ENCODE assay signal across 9 cellular contexts in the genomic region with DNA sequence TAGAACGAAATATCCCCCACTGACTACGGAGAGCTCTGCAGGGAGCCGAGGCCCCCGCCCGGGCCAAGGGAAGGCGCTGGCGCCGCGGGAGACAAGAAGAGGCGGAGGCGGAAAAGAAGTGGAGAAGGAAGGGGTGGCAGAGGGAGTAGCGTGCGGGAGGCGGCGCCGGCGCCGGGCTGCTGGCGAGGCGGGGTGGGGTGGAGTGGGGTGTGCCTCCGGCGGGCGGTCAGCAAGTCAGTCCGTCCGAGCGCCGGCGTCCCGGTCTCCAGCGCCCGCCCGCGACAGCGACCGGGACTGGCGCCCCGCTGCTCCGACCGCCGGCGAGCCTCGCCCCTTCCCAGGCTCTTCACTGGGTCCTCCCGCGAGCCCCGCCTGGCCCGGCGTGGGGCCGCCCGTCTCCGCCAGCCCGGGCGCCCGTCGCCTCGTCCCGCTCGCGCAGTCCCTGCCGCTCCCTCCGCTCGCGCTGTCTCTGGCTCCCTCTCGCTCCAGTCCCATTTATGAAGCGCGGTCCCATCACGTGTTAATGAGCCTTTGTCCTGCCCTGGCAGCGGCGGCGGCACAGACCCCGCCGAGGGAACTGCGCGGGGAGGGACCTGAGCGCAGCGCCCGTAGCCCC. TPM values are rescaled to one million over a fixed set of nuclear protein-coding genes. Genes with fewer than 3 reads are reported as not detected.
DNase-seq lines count a peak whose midpoint lies in the region; ATAC-seq, FAIRE-seq and TF ChIP-seq lines count a peak whose summit lies in the region.
"Had no signal": no experiment of that assay in that cellular context is flagged by ENCODE, and none has a peak within 500 bp of the region (broad histone marks: within the 10 kb centered on the region; RNA-seq: fewer than 3 reads in every experiment).

A gene (minus strand): TSS at position 471 of the 616 bp plus-strand sequence. CDS start 21,073 bp downstream, outside the sequence.

- no peaks in the 10 kb centered on the region for H3K9me1 ChIP-seq in K562 (ENCODE audit: control insufficient read depth, insufficient read depth, low read length)

- H3K4me2 ChIP-seq in K562 (ENCODE audit: insufficient read depth, low read length), result peak within 1 kb of the TSS; percentile 1; the same call in 1 of the 2 replicates

- H3K27ac ChIP-seq in K562 (ENCODE audit: extremely low read depth, low read depth, low read length) (no peak within 1 kb of the TSS), kidney (ENCODE audit: low read depth in 2 of 2, low read length in 2 of 2) (no peak within 1 kb of the TSS)

- no peak for TF ChIP-seq POLR2A in K562 (conservative IDR thresholded peaks at IDR 0.05)

- no peak for FAIRE-seq in K562 (lab: Jason Lieb, UNC)
- FAIRE-seq in kidney (lab: Jason Lieb, UNC), result no peak
- FAIRE-seq: TTC549 had no signal

- CTCF ChIA-PET in K562 (lab: Yijun Ruan, JAX; ENCODE audit: low intra/inter-chr PET ratio), result no interaction called here

- H3K36me3 Mint-ChIP-seq in CD14-positive monocyte, result peaks cover 2 to 8% of the 10 kb centered on the region in 2 donors

- peak; percentile 41 for ATAC-seq in GM18873 (IDR thresholded peaks at IDR 0.05; ENCODE audit: low FRiP score, unreplicated experiment)
- peak; percentile 49 for ATAC-seq in HG03097 (IDR thresholded peaks at IDR 0.05; ENCODE audit: low FRiP score, unreplicated experiment)
- peak; percentile 81 for ATAC-seq in K562

- DNase-seq in CD14-positive monocyte (ENCODE audit: low spot score), result peak; percentile 46
- DNase-seq in NCI-H69 (lab: John Stamatoyannopoulos, UW), result peak; percentile 88
- peak in 3 of 4 experiments; percentile 12 to 16 (median 14) for DNase-seq in K562 (ENCODE audit: extremely low read depth in 1 of 4, low spot score in 3 of 4)
- peak; percentile 89 for DNase-seq in kidney
- peak; percentile 29 for DNase-seq in stimulated activated CD8-positive, alpha-beta memory T cell treated with anti-CD3 and anti-CD28 coated beads, Interleukin-4, amount 100 ng/mL, for 48 hours
- no peak for DNase-seq in superior temporal gyrus (ENCODE audit: extremely low spot score)

- H3K4me1 ChIP-seq in K562 (replicated peaks in 1 of 2; ENCODE audit: control insufficient read depth in 2 of 2, insufficient read depth in 2 of 2, low read length in 2 of 2), result peaks cover 0 to 22% of the 10 kb centered on the region in 2 experiments; a peak in 2 of 5 replicates
- H3K4me1 ChIP-seq in kidney (ENCODE audit: control insufficient read depth in 1 of 2, insufficient read depth in 1 of 2, low read depth in 1 of 2, low read length in 2 of 2), result peaks cover 0 to 5% of the 10 kb centered on the region in 2 donors

- H3K27me3 ChIP-seq in K562 (ENCODE audit: control insufficient read depth in 2 of 2, insufficient read depth in 2 of 2, low read length in 2 of 2), result peaks cover 8 to 32% of the 10 kb centered on the region in 2 experiments; a peak in 4 of 5 replicates

- BruUV-seq in K562 (replicated peaks; lab: Mats Ljungman, UMichigan), result no TSS peak

- H3K9ac ChIP-seq in K562 (ENCODE audit: insufficient read depth in 1 of 2, low read depth in 2 of 2, low read length in 2 of 2) (no peak within 1 kb of the TSS; a peak in 1 of 4 replicates), kidney (ENCODE audit: low read length in 2 of 2) (no peak within 1 kb of the TSS)

- H3K36me3 ChIP-seq in K562 (ENCODE audit: control insufficient read depth, insufficient read depth, low read length) (no peaks in the 10 kb centered on the region), kidney (ENCODE audit: control insufficient read depth in 1 of 2, insufficient read depth in 2 of 2, low read length in 2 of 2) (no peaks in the 10 kb centered on the region)

- peak within 1 kb of the TSS in 1 of 7 donors; percentile 25 for H3K27ac Mint-ChIP-seq in CD14-positive monocyte

- TF ChIP-seq CTCF in CD14-positive monocyte (IDR thresholded peaks at IDR 0.05) (no peak), K562 (IDR thresholded peaks at IDR 0.05 in 2 of 3, conservative IDR thresholded peaks at IDR 0.05 in 1 of 3; ENCODE audit: insufficient read depth in 2 of 3, low read depth in 1 of 3, low read length in 3 of 3) (no peak), kidney (IDR thresholded peaks at IDR 0.05; ENCODE audit: borderline replicate concordance, extremely low read depth, insufficient read depth) (no peak)

- H3K4me3 Mint-ChIP-seq in CD14-positive monocyte, result peak within 1 kb of the TSS; percentile 75 to 94

- no peak for TF ChIP-seq RAD21 in K562 (CRISPR knock-in tag; conservative IDR thresholded peaks at IDR 0.05 in 1 of 2, IDR thresholded peaks at IDR 0.05 in 1 of 2)

- H3K4me1 Mint-ChIP-seq in CD14-positive monocyte, result peaks cover 14% of the 10 kb centered on the region

- no peak within 1 kb of the TSS for H2AFZ ChIP-seq in K562 (ENCODE audit: low read depth, low read length)

- H3K9me3 Mint-ChIP-seq in CD14-positive monocyte, result peaks cover 0 to 15% (median 7%) of the 10 kb centered on the region in 7 donors

- H3K9me3 ChIP-seq in K562 (replicated peaks; ENCODE audit: control insufficient read depth, insufficient read depth, low read depth, low read length) (no peaks in the 10 kb centered on the region), kidney (ENCODE audit: control insufficient read depth in 1 of 2, low read length in 2 of 2) (peaks cover 0 to 2% of the 10 kb centered on the region in 2 donors)

- 0 out of 2 replicates have a peak within 1 kb of the TSS, but pooled peaks have one; percentile 3 for H3K4me3 ChIP-seq in K562
- H3K4me3 ChIP-seq in kidney (ENCODE audit: low read length in 2 of 2), result peak within 1 kb of the TSS; percentile 29 to 57

- POLR2A ChIA-PET in K562 (lab: Yijun Ruan, JAX), result no interaction called here

- no peaks in the 10 kb centered on the region for H3K79me2 ChIP-seq in K562 (ENCODE audit: control insufficient read depth, insufficient read depth, low read length)

- in situ Hi-C loops in K562 (cut with MboI), result no loop called here

- TF ChIP-seq EP300 in K562 (IDR thresholded peaks at IDR 0.05; ENCODE audit: low read length), result no peak

- intact Hi-C loops in CD14-positive monocyte (cut with micrococcal nuclease) (no loop called here), K562 (cut with micrococcal nuclease) (no loop called here), kidney (cut with DNase I) (no loop called here)

- no peaks in the 10 kb centered on the region; the same call in 1 of the 2 replicates for H4K20me1 ChIP-seq in K562 (replicated peaks; ENCODE audit: control insufficient read depth, insufficient read depth, low read length)

- WGBS in K562 (ENCODE audit: insufficient coverage, low coverage, missing lambda C conversion rate), result 17% methylated on average over 42 of the region's 76 CpGs

- peaks cover 76 to 80% (median 77%) of the 10 kb centered on the region in 3 donors for H3K27me3 Mint-ChIP-seq in CD14-positive monocyte (ENCODE audit: low read depth in 3 of 3)

TF ChIP-seq in K562, 482 proteins besides CTCF, POLR2A, EP300 and RAD21:
- TF ChIP-seq JUND (IDR thresholded peaks at IDR 0.05; ENCODE audit: borderline replicate concordance, low read depth, low read length), result no peak
- TF ChIP-seq JUND (tag; IDR thresholded peaks at IDR 0.05; ENCODE audit: borderline replicate concordance, low read depth, low read length), result no peak
- TF ChIP-seq, protein P1, sequence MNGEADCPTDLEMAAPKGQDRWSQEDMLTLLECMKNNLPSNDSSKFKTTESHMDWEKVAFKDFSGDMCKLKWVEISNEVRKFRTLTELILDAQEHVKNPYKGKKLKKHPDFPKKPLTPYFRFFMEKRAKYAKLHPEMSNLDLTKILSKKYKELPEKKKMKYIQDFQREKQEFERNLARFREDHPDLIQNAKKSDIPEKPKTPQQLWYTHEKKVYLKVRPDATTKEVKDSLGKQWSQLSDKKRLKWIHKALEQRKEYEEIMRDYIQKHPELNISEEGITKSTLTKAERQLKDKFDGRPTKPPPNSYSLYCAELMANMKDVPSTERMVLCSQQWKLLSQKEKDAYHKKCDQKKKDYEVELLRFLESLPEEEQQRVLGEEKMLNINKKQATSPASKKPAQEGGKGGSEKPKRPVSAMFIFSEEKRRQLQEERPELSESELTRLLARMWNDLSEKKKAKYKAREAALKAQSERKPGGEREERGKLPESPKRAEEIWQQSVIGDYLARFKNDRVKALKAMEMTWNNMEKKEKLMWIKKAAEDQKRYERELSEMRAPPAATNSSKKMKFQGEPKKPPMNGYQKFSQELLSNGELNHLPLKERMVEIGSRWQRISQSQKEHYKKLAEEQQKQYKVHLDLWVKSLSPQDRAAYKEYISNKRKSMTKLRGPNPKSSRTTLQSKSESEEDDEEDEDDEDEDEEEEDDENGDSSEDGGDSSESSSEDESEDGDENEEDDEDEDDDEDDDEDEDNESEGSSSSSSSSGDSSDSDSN (IDR thresholded peaks at IDR 0.05; ENCODE audit: borderline replicate concordance in 1 of 2, low read depth in 2 of 2, low read length in 2 of 2), result 0 out of 4 replicates have a peak, but pooled peaks of 1 of the 2 experiments have one; percentile 23
TF ChIP-seq in K562: peak in this region for 1.

RNA-seq across cellular contexts. Expression of the gene that starts here (rescaled TPM):
- under 1 TPM in 1 of 2 donors, not detected in 1; 0.07 TPM for polyA plus RNA-seq in CD14-positive monocyte
- 0.44 and 1.4 TPM in 2 replicates for total RNA-seq in K562 (2011; cell fraction: chromatin; rRNA removed; ENCODE audit: low replicate concordance)
- 0.17 and 0.53 TPM in 2 replicates for total RNA-seq in K562 (2011; cell fraction: nucleolus; rRNA removed)
- 0.44 and 0.53 TPM in 2 replicates for total RNA-seq in K562 (2011; cell fraction: nucleoplasm; rRNA removed)
- total RNA-seq in K562 (2014; rRNA removed), result 0.94 and 1.1 TPM in 2 replicates
- 1.4 and 1.5 TPM in 2 replicates for total RNA-seq in K562 (2014; rRNA removed; fragmentation: Illumina TruSeq; extraction: Trizol)
- 1.7 and 1.9 TPM in 2 replicates for total RNA-seq in K562 (2015; rRNA removed; fragmentation: Illumina TruSeq; extraction: Trizol)
- 1.5 and 1.9 TPM in 2 replicates for total RNA-seq in K562 (2021)
- polyA plus RNA-seq in K562 (2011; rRNA removed), result 0.31 TPM in 1 of 2 replicates, not detected in the other
- 0.07 and 0.24 TPM in 2 replicates for polyA plus RNA-seq in K562 (2011; cell fraction: cytosol; rRNA removed)
- 0.43 and 1.8 TPM in 2 replicates for polyA plus RNA-seq in K562 (2011; cell fraction: nucleus; rRNA removed)
- 0.90 and 1.3 TPM in 2 replicates for polyA plus RNA-seq in K562 (2012)
- 0.87 and 1.3 TPM in 2 replicates for polyA plus RNA-seq in K562 (2014; fragmentation: Illumina TruSeq; extraction: Trizol)
- polyA plus RNA-seq in K562 (2014; fragmentation: Nextera tagmentation; extraction: Ambion mirVana), result under 1 TPM; 0.50 to 0.56 TPM
- polyA plus RNA-seq in K562 (2014; rRNA removed), result 0.43 and 0.94 TPM in 2 replicates
- 0.18 and 1.4 TPM in 2 replicates for polyA minus RNA-seq in K562 (2011; rRNA and poly(A)+ RNA removed)
- polyA minus RNA-seq in K562 (2011; cell fraction: cytosol; rRNA and poly(A)+ RNA removed), result 0.64 TPM in 1 of 2 replicates, not detected in the other
- 0.13 and 1.2 TPM in 2 replicates for polyA minus RNA-seq in K562 (2011; cell fraction: nucleus; rRNA and poly(A)+ RNA removed)
- total RNA-seq in kidney, result 4.8 TPM
- 0.17 TPM for polyA plus RNA-seq in kidney (ENCODE audit: insufficient read depth, low read depth, low replicate concordance)

Comparison
In these comparisons a context has a peak if more than half of its experiments do, and no peak if none do; other contexts are left out.
1. Peak in DNase-seq in CD14-positive monocyte; RNA of the gene not detected or under 1 TPM.